Comparison of ENCODE assay signal across 28 cellular contexts in the genomic region with DNA sequence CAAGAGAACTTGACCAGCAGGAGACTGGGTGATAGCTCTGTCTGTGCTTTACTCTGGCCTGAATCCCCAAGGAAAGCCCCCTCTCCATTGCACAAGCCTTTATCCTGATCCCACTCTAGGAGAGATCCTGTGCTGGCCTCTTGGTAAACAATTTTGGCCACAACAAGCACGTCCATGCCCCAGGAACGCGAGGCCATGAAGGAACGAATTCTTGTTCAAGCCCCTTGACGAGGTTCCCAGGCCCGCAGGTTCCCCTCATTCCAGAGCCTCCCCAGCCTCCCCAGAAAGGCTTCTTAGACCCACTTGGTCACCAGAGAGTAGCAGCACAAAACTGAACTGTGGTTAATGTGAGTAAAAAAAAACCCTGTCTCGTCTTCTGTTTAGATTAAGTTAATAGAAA.
"Had no signal": no experiment of that assay in that cellular context is flagged by ENCODE, and none has a peak within 500 bp of the region (broad histone marks: within the 10 kb centered on the region; RNA-seq: fewer than 3 reads in every experiment).

No MANE protein-coding gene starts in this region.

- H3K27me3 ChIP-seq: hepatocyte, ovary, sigmoid colon, stomach, thyroid gland had no signal

- H3K4me3 ChIP-seq: coronary artery, hepatocyte, lung, mucosa of descending colon, ovary, psoas muscle, sigmoid colon, stomach, thyroid gland had no signal

- H3K27ac Mint-ChIP-seq: memory B cell; mesothelial cell of epicardium; natural killer cell treated with Interleukin-12 subunit alpha and Interleukin-12 subunit beta and Interleukin-15 and Interleukin-18, amount 100 ng/mL, for 72 hours; stimulated activated effector memory CD8-positive, alpha-beta T cell treated with anti-CD3 and anti-CD28 coated beads, Interleukin-12 subunit alpha, Interleukin-12 subunit beta, amount 100 ng/mL, for 72 hours had no signal

- H3K4me2 ChIP-seq: hepatocyte had no signal

- FAIRE-seq: endometrium, frontal cortex, kidney had no signal

- H3K79me2 ChIP-seq: hepatocyte had no signal

- H3K36me3 ChIP-seq: ovary had no signal

- H2AFZ ChIP-seq: hepatocyte had no signal

- H3K4me1 ChIP-seq: psoas muscle had no signal

- H3K27me3 Mint-ChIP-seq: effector memory CD8-positive, alpha-beta T cell; memory B cell; naive B cell; natural killer cell treated with Interleukin-12 subunit alpha and Interleukin-12 subunit beta and Interleukin-15 and Interleukin-18, amount 100 ng/mL, for 72 hours had no signal

- H3K4me3 Mint-ChIP-seq: effector memory CD8-positive, alpha-beta T cell; memory B cell; mesothelial cell of epicardium; naive B cell; natural killer cell treated with Interleukin-12 subunit alpha and Interleukin-12 subunit beta and Interleukin-15 and Interleukin-18, amount 100 ng/mL, for 72 hours; stimulated activated effector memory CD8-positive, alpha-beta T cell treated with anti-CD3 and anti-CD28 coated beads, Interleukin-12 subunit alpha, Interleukin-12 subunit beta, amount 100 ng/mL, for 72 hours had no signal

- ATAC-seq: effector memory CD8-positive, alpha-beta T cell; left lobe of liver; mucosa of descending colon; natural killer cell treated with Interleukin-12 subunit alpha and Interleukin-12 subunit beta and Interleukin-15 and Interleukin-18, amount 100 ng/mL, for 72 hours; psoas muscle; right cardiac atrium had no signal

- H3K9me3 ChIP-seq: mucosa of descending colon, ovary, psoas muscle, sigmoid colon, stomach, thyroid gland had no signal

- H3K36me3 Mint-ChIP-seq: natural killer cell treated with Interleukin-12 subunit alpha and Interleukin-12 subunit beta and Interleukin-15 and Interleukin-18, amount 100 ng/mL, for 72 hours had no signal

- DNase-seq: dermis blood vessel endothelial cell; effector memory CD8-positive, alpha-beta T cell; erythroblast; head of caudate nucleus; mucosa of descending colon; naive B cell; occipital lobe; ovary; right cardiac atrium; sigmoid colon; stimulated activated CD4-positive, alpha-beta T cell treated with anti-CD3 and anti-CD28 coated beads, Interleukin-2, amount 100 ng/mL, for 24 hours; stimulated activated CD4-positive, alpha-beta T cell treated with anti-CD3 and anti-CD28 coated beads, Interleukin-4, amount 100 ng/mL, for 24 hours; stimulated activated naive CD4-positive, alpha-beta T cell treated with Interleukin-2 at 50 U/mL for 16 hours; stomach; thyroid gland; trophoblast cell had no signal

- H3K9me3 Mint-ChIP-seq: effector memory CD8-positive, alpha-beta T cell; memory B cell; mesothelial cell of epicardium; naive B cell; natural killer cell treated with Interleukin-12 subunit alpha and Interleukin-12 subunit beta and Interleukin-15 and Interleukin-18, amount 100 ng/mL, for 72 hours; stimulated activated effector memory CD8-positive, alpha-beta T cell treated with anti-CD3 and anti-CD28 coated beads, Interleukin-12 subunit alpha, Interleukin-12 subunit beta, amount 100 ng/mL, for 72 hours had no signal

- H3K4me1 Mint-ChIP-seq: memory B cell; mesothelial cell of epicardium; naive B cell; stimulated activated effector memory CD8-positive, alpha-beta T cell treated with anti-CD3 and anti-CD28 coated beads, Interleukin-12 subunit alpha, Interleukin-12 subunit beta, amount 100 ng/mL, for 72 hours had no signal

- H3K27ac ChIP-seq: coronary artery, hepatocyte, ovary, psoas muscle, thyroid gland had no signal
